In the genomic region with DNA sequence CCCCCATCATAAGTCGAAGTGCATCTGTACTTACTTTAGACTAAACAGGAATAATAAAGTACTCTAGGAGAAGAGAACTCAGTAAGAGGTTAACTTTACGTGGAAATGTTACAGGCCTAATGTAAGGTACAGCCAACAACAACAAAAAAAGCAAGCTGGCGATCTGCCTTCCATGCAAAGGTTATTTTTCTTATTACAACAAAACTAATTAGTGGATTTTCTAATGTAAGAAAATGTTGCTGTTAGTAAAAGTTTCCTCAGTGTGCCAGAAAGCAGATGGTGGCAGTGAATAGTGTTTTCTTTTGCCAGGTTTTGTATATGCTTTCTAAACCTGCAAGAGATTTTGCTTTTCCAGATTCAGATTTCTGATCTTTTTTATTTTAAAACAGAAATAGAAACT, we compare ENCODE assay signal across 22 cellular contexts.
A peak's percentile ranks its signal among the peaks of the same experiment; 100 is the strongest.
DNase-seq lines count a peak whose midpoint lies in the region; ATAC-seq and TF ChIP-seq lines count a peak whose summit lies in the region.
"Had no signal": no experiment of that assay in that cellular context is flagged by ENCODE, and none has a peak within 500 bp of the region (broad histone marks: within the 10 kb centered on the region; RNA-seq: fewer than 3 reads in every experiment).

No MANE protein-coding gene starts in this region.

- H3K27me3 Mint-ChIP-seq in mesothelial cell of epicardium (ENCODE audit: low read depth): no peaks in the 10 kb centered on the region
- peaks cover 0 to 6% (median 0%) of the 10 kb centered on the region in 5 donors for H3K27me3 Mint-ChIP-seq in naive thymus-derived CD8-positive, alpha-beta T cell
- H3K27me3 Mint-ChIP-seq in activated CD4-positive, alpha-beta T cell treated with anti-CD3 and anti-CD28 coated beads, Interleukin-2, amount 10 ng/mL, durations not matched to agents 7 days and 5 days: no peaks in the 10 kb centered on the region
- H3K27me3 Mint-ChIP-seq: CD4-positive, alpha-beta memory T cell had no signal

- H3K4me1 ChIP-seq in left ventricle myocardium inferior (peaks cover 63% of the 10 kb centered on the region), right atrium auricular region (peaks cover 0 to 45% of the 10 kb centered on the region in 2 donors)

- intact Hi-C loops in left ventricle myocardium inferior (cut with micrococcal nuclease): no loop called here
- intact Hi-C loops in dorsolateral prefrontal cortex (cut with DNase I): no loop called here

- H3K27me3 ChIP-seq in left ventricle myocardium inferior (ENCODE audit: low read depth) (no peaks in the 10 kb centered on the region), right atrium auricular region (no peaks in the 10 kb centered on the region), dorsolateral prefrontal cortex (no peaks in the 10 kb centered on the region)
- H3K27me3 ChIP-seq: BLaER1 had no signal

- H3K4me3 Mint-ChIP-seq in mesothelial cell of epicardium: no peak overlapping the region
- H3K4me3 Mint-ChIP-seq in naive thymus-derived CD8-positive, alpha-beta T cell: no peak overlapping the region
- no peak overlapping the region for H3K4me3 Mint-ChIP-seq in activated CD4-positive, alpha-beta T cell treated with anti-CD3 and anti-CD28 coated beads, Interleukin-2, amount 10 ng/mL, durations not matched to agents 7 days and 5 days
- H3K4me3 Mint-ChIP-seq: CD4-positive, alpha-beta memory T cell had no signal

- CTCF ChIA-PET in activated CD4-positive, alpha-beta T cell treated with anti-CD3 and anti-CD28 coated beads, Interleukin-2, amount 10 ng/mL, durations not matched to agents 7 days and 5 days (lab: Charles Lee): no interaction called here

- POLR2A ChIA-PET in naive thymus-derived CD8-positive, alpha-beta T cell (lab: Charles Lee): no interaction called here
- POLR2A ChIA-PET in activated CD4-positive, alpha-beta T cell treated with anti-CD3 and anti-CD28 coated beads, Interleukin-2, amount 10 ng/mL, durations not matched to agents 7 days and 5 days (lab: Charles Lee): no interaction called here

- peak overlapping the region; percentile 61 for H3K27ac Mint-ChIP-seq in mesothelial cell of epicardium
- no peak overlapping the region for H3K27ac Mint-ChIP-seq in naive thymus-derived CD8-positive, alpha-beta T cell
- H3K27ac Mint-ChIP-seq in activated CD4-positive, alpha-beta T cell treated with anti-CD3 and anti-CD28 coated beads, Interleukin-2, amount 10 ng/mL, durations not matched to agents 7 days and 5 days: no peak overlapping the region
- H3K27ac Mint-ChIP-seq: CD4-positive, alpha-beta memory T cell had no signal

- DNase-seq in left ventricle myocardium inferior (no peak), right atrium auricular region (ENCODE audit: low spot score) (no peak), dorsolateral prefrontal cortex (no peak), mesothelial cell of epicardium (ENCODE audit: low spot score in 2 of 2, unreplicated experiment in 2 of 2) (no peak), NCI-H774 (lab: John Stamatoyannopoulos, UW) (no peak)
- DNase-seq in naive thymus-derived CD8-positive, alpha-beta T cell: no peak
- no peak for DNase-seq in activated CD4-positive, alpha-beta T cell treated with anti-CD3 and anti-CD28 coated beads, Interleukin-2, amount 10 ng/mL, durations not matched to agents 7 days and 5 days
- DNase-seq: CD4-positive, alpha-beta memory T cell; DMS153; GF-D8; GM23248; Kasumi-1; MM.1S; NCI-H1092; NCI-H1436 treated with DMSO at 0.1 percent for 48 hours; NCI-H2081 treated with DMSO at 0.1 percent for 48 hours; NCI-H510A treated with DMSO at 0.1 percent for 48 hours; NCI-H82; SHP77 had no signal

- H3K27ac ChIP-seq in left ventricle myocardium inferior (replicated peaks) (peak overlapping the region; percentile 27), right atrium auricular region (no peak overlapping the region), dorsolateral prefrontal cortex (peak overlapping the region in 36 of 59 donors; percentile 1 to 74 (median 30))
- H3K27ac ChIP-seq: A549, BLaER1, GM23248 had no signal

- H3K36me3 ChIP-seq in left ventricle myocardium inferior: no peaks in the 10 kb centered on the region
- no peaks in the 10 kb centered on the region for H3K36me3 ChIP-seq in right atrium auricular region
- H3K36me3 ChIP-seq: BLaER1, HAP-1 had no signal

- H3K4me1 Mint-ChIP-seq in mesothelial cell of epicardium: peaks cover 19% of the 10 kb centered on the region
- H3K4me1 Mint-ChIP-seq in naive thymus-derived CD8-positive, alpha-beta T cell: no peaks in the 10 kb centered on the region
- no peaks in the 10 kb centered on the region for H3K4me1 Mint-ChIP-seq in activated CD4-positive, alpha-beta T cell treated with anti-CD3 and anti-CD28 coated beads, Interleukin-2, amount 10 ng/mL, durations not matched to agents 7 days and 5 days

- no peaks in the 10 kb centered on the region for H3K9me3 Mint-ChIP-seq in mesothelial cell of epicardium
- H3K9me3 Mint-ChIP-seq in naive thymus-derived CD8-positive, alpha-beta T cell: no peaks in the 10 kb centered on the region
- no peaks in the 10 kb centered on the region for H3K9me3 Mint-ChIP-seq in activated CD4-positive, alpha-beta T cell treated with anti-CD3 and anti-CD28 coated beads, Interleukin-2, amount 10 ng/mL, durations not matched to agents 7 days and 5 days
- H3K9me3 Mint-ChIP-seq: CD4-positive, alpha-beta memory T cell had no signal

- no peak for ATAC-seq in naive thymus-derived CD8-positive, alpha-beta T cell
- ATAC-seq: A549 had no signal

- TF ChIP-seq CTCF in left ventricle myocardium inferior (IDR thresholded peaks at IDR 0.05; ENCODE audit: borderline replicate concordance) (no peak), right atrium auricular region (IDR thresholded peaks at IDR 0.05) (no peak), dorsolateral prefrontal cortex (IDR thresholded peaks at IDR 0.05 in 54 of 56, conservative IDR thresholded peaks at IDR 0.05 in 2 of 56; ENCODE audit: low read depth in 1 of 56, partially characterized antibody in 56 of 56) (no peak), mesothelial cell of epicardium (IDR thresholded peaks at IDR 0.05; ENCODE audit: unreplicated experiment) (no peak)

- H3K9me3 ChIP-seq in left ventricle myocardium inferior (replicated peaks): no peaks in the 10 kb centered on the region
- no peaks in the 10 kb centered on the region for H3K9me3 ChIP-seq in right atrium auricular region
- H3K9me3 ChIP-seq: A549, BLaER1, HAP-1 had no signal

- peaks cover 3% of the 10 kb centered on the region for H3K36me3 Mint-ChIP-seq in mesothelial cell of epicardium
- peaks cover 0 to 3% (median 0%) of the 10 kb centered on the region in 3 donors for H3K36me3 Mint-ChIP-seq in naive thymus-derived CD8-positive, alpha-beta T cell
- H3K36me3 Mint-ChIP-seq in activated CD4-positive, alpha-beta T cell treated with anti-CD3 and anti-CD28 coated beads, Interleukin-2, amount 10 ng/mL, durations not matched to agents 7 days and 5 days (ENCODE audit: low read depth): no peaks in the 10 kb centered on the region
- H3K36me3 Mint-ChIP-seq: CD4-positive, alpha-beta memory T cell had no signal

- H3K4me3 ChIP-seq in left ventricle myocardium inferior (no peak overlapping the region), right atrium auricular region (no peak overlapping the region), dorsolateral prefrontal cortex (no peak overlapping the region)
- H3K4me3 ChIP-seq: A549, BLaER1, GM23248, HAP-1 had no signal

Comparison
In these comparisons a context has a peak if more than half of its experiments do, and no peak if none do; other contexts are left out.
1. H3K27ac ChIP-seq: peak in left ventricle myocardium inferior (single experiment) and dorsolateral prefrontal cortex (36 of 59); none in right atrium auricular region (0 of 2).